ENCODE assay signal across 18 cellular contexts in genomic region chr5:56518820-56519219, GRCh38.
DNase-seq lines count a peak whose midpoint lies in the region; ATAC-seq and TF ChIP-seq lines count a peak whose summit lies in the region.
"Had no signal": no experiment of that assay in that cellular context is flagged by ENCODE, and none has a peak within 500 bp of the region (broad histone marks: within the 10 kb centered on the region; RNA-seq: fewer than 3 reads in every experiment).

No MANE protein-coding gene starts in this region.

- peak overlapping the region in 1 of 4 donors; percentile 10 for H3K4me3 Mint-ChIP-seq in CD4-positive, CD25-positive, alpha-beta regulatory T cell
- H3K4me3 Mint-ChIP-seq in nephron = no peak overlapping the region
- H3K4me3 Mint-ChIP-seq: CD8-positive, alpha-beta memory T cell; GM23338; HFFc6 had no signal

- no peak overlapping the region for H2AK5ac ChIP-seq in IMR-90 (ENCODE audit: low read depth, low read length)

- H2BK20ac ChIP-seq in IMR-90 (ENCODE audit: low read depth, low read length) = no peak overlapping the region

- H2BK5ac ChIP-seq in IMR-90 (ENCODE audit: low read depth, low read length, poor library complexity, severe bottlenecking) = no peak overlapping the region

- CTCF ChIA-PET in IMR-90 (lab: Yijun Ruan, JAX) = no interaction called here

- H2BK120ac ChIP-seq in IMR-90 (ENCODE audit: low read depth, low read length) = no peak overlapping the region

- no peak overlapping the region for H2AK9ac ChIP-seq in IMR-90 (replicated peaks; ENCODE audit: low read depth, low read length, poor library complexity)

- no peaks in the 10 kb centered on the region for H4K20me1 ChIP-seq in IMR-90 (ENCODE audit: insufficient read depth, low read length)

- no peaks in the 10 kb centered on the region for H3K79me1 ChIP-seq in IMR-90 (ENCODE audit: low read depth in 1 of 2, low read length in 2 of 2)

- H3K9me3 Mint-ChIP-seq in CD4-positive, CD25-positive, alpha-beta regulatory T cell = no peaks in the 10 kb centered on the region
- no peaks in the 10 kb centered on the region for H3K9me3 Mint-ChIP-seq in nephron
- H3K9me3 Mint-ChIP-seq: CD8-positive, alpha-beta memory T cell; GM23338; HFFc6 had no signal

- H3K36me3 Mint-ChIP-seq in CD4-positive, CD25-positive, alpha-beta regulatory T cell = no peaks in the 10 kb centered on the region
- H3K36me3 Mint-ChIP-seq in nephron (ENCODE audit: low read depth) = no peaks in the 10 kb centered on the region
- H3K36me3 Mint-ChIP-seq: CD8-positive, alpha-beta memory T cell had no signal

- no peak overlapping the region for H3K14ac ChIP-seq in IMR-90 (replicated peaks; ENCODE audit: low read depth, low read length)

- H3K18ac ChIP-seq in IMR-90 (ENCODE audit: low read depth, low read length) = no peak overlapping the region

- H3K36me3 ChIP-seq in CD4-positive, CD25-positive, alpha-beta regulatory T cell (ENCODE audit: control insufficient read depth, insufficient read depth, low read length) = no peaks in the 10 kb centered on the region
- no peaks in the 10 kb centered on the region for H3K36me3 ChIP-seq in IMR-90 (ENCODE audit: control insufficient read depth, insufficient read depth, low read length)

- no peak for DNase-seq in CD4-positive, CD25-positive, alpha-beta regulatory T cell
- DNase-seq in IMR-90 (no peak), mesenteric fat pad (ENCODE audit: low spot score) (no peak), DMS 273 treated with DMSO at 0.1 percent for 48 hours (lab: John Stamatoyannopoulos, UW) (no peak), NCI-H82 (lab: John Stamatoyannopoulos, UW) (no peak)
- DNase-seq: AML-193; CD8-positive, alpha-beta memory T cell; COR-L47; DMS153; DMS79; GDM1; HCEC 1CT; HFFc6 had no signal

- H3K4me1 Mint-ChIP-seq in CD4-positive, CD25-positive, alpha-beta regulatory T cell = peaks cover 8 to 28% (median 18%) of the 10 kb centered on the region in 4 donors
- peaks cover 61% of the 10 kb centered on the region for H3K4me1 Mint-ChIP-seq in nephron

- no peak overlapping the region for H3K27ac ChIP-seq in CD4-positive, CD25-positive, alpha-beta regulatory T cell (ENCODE audit: insufficient read depth, low read length, poor library complexity, severe bottlenecking)
- no peak overlapping the region for H3K27ac ChIP-seq in IMR-90 (ENCODE audit: insufficient read depth, low read length)
- H3K27ac ChIP-seq: HL-60 had no signal

- no peak overlapping the region for H4K5ac ChIP-seq in IMR-90 (ENCODE audit: low read depth, low read length)

- H3K23ac ChIP-seq in IMR-90 (ENCODE audit: low read depth, low read length) = no peak overlapping the region

- H2BK15ac ChIP-seq in IMR-90 (ENCODE audit: low read depth, low read length) = no peak overlapping the region

- H4K91ac ChIP-seq in IMR-90 (ENCODE audit: insufficient read depth, low read depth, low read length) = no peak overlapping the region

- no peaks in the 10 kb centered on the region for H3K27me3 ChIP-seq in CD4-positive, CD25-positive, alpha-beta regulatory T cell (ENCODE audit: control insufficient read depth, insufficient read depth, low read length)
- peaks cover 11% of the 10 kb centered on the region for H3K27me3 ChIP-seq in IMR-90 (ENCODE audit: control insufficient read depth, insufficient read depth, low read length)

- H3K4me1 ChIP-seq in CD4-positive, CD25-positive, alpha-beta regulatory T cell (ENCODE audit: control insufficient read depth, insufficient read depth, low read length, poor library complexity, severe bottlenecking) = peaks cover 15% of the 10 kb centered on the region
- H3K4me1 ChIP-seq in IMR-90 (ENCODE audit: control insufficient read depth, insufficient read depth, low read length) = peaks cover 7% of the 10 kb centered on the region; the same call in 1 of the 2 replicates

- no peak for ATAC-seq in CD4-positive, CD25-positive, alpha-beta regulatory T cell (ENCODE audit: low read depth in 2 of 2)
- ATAC-seq in IMR-90 (ENCODE audit: low read depth) (no peak), GM18868 (IDR thresholded peaks at IDR 0.05; ENCODE audit: unreplicated experiment) (no peak)
- ATAC-seq: GM23338, K562 had no signal

- WGBS in IMR-90 (ENCODE audit: extremely low coverage in 2 of 2, insufficient read length in 1 of 2), 2 experiments = 100% methylated on average over 2 of the region's 4 CpGs; no CpG with 5 or more reads in 1 of the 2 experiments

- no peak for TF ChIP-seq RAD21 in IMR-90 (IDR thresholded peaks at IDR 0.05; ENCODE audit: low read length)

- BruUV-seq in IMR-90 (replicated peaks; lab: Mats Ljungman, UMichigan) = no TSS peak

- no peak overlapping the region for H3K4me3 ChIP-seq in CD4-positive, CD25-positive, alpha-beta regulatory T cell (ENCODE audit: low read depth, low read length)
- no peak overlapping the region for H3K4me3 ChIP-seq in IMR-90 (ENCODE audit: insufficient read depth, low read depth, low read length)
- H3K4me3 ChIP-seq: GM23338, K562 had no signal

- H3K27me3 Mint-ChIP-seq in CD4-positive, CD25-positive, alpha-beta regulatory T cell = no peaks in the 10 kb centered on the region
- H3K27me3 Mint-ChIP-seq in nephron (ENCODE audit: low read depth) = peaks cover 10% of the 10 kb centered on the region

- H3K9me3 ChIP-seq in CD4-positive, CD25-positive, alpha-beta regulatory T cell (ENCODE audit: control insufficient read depth in 2 of 2, low read length in 2 of 2) = no peaks in the 10 kb centered on the region
- H3K9me3 ChIP-seq in IMR-90 (ENCODE audit: control insufficient read depth, insufficient read depth, low read length) = no peaks in the 10 kb centered on the region

- H4K8ac ChIP-seq in IMR-90 (ENCODE audit: low read depth in 2 of 2, low read length in 2 of 2) = no peak overlapping the region

- intact Hi-C loops in IMR-90 (cut with micrococcal nuclease) = no loop called here

- no peak overlapping the region for H3K56ac ChIP-seq in IMR-90 (ENCODE audit: extremely low read depth, insufficient read depth, low read length)

- H2AFZ ChIP-seq in IMR-90 (replicated peaks; ENCODE audit: low read length, poor library complexity) = peak overlapping the region; percentile 38
- H2AFZ ChIP-seq: GM23338 had no signal

- no peak for TF ChIP-seq POLR2A in IMR-90 (IDR thresholded peaks at IDR 0.05; ENCODE audit: low read depth, low read length)

- POLR2A ChIA-PET in IMR-90 (lab: Charles Lee; ENCODE audit: unreplicated experiment) = no interaction called here

- no peak for TF ChIP-seq CTCF in IMR-90 (conservative IDR thresholded peaks at IDR 0.05; ENCODE audit: low read depth, low read length)
- no peak for TF ChIP-seq CTCF in nephron (IDR thresholded peaks at IDR 0.05; ENCODE audit: unreplicated experiment in 3 of 3)

- H3K9ac ChIP-seq in IMR-90 (ENCODE audit: low read depth, low read length) = no peak overlapping the region

- H3K4ac ChIP-seq in IMR-90 (ENCODE audit: low read depth, low read length) = no peak overlapping the region

- no peaks in the 10 kb centered on the region; the same call in 1 of the 2 replicates for H3K9me1 ChIP-seq in IMR-90 (ENCODE audit: insufficient read depth, low read length)

- H3K4me2 ChIP-seq in IMR-90 (ENCODE audit: low read depth, low read length) = no peak overlapping the region
- H3K4me2 ChIP-seq: GM23338 had no signal

- in situ Hi-C loops in IMR-90 (cut with MboI; ENCODE audit: low sequenced_read_pairs) = no loop called here

- peak overlapping the region in 2 of 3 donors; percentile 72 to 73 for H3K27ac Mint-ChIP-seq in CD4-positive, CD25-positive, alpha-beta regulatory T cell
- H3K27ac Mint-ChIP-seq in nephron = peak overlapping the region; percentile 66 to 94 (median 91)
- H3K27ac Mint-ChIP-seq: CD8-positive, alpha-beta memory T cell; GM23338; HFFc6 had no signal

- dilution Hi-C loops in IMR-90 (cut with HindIII; ENCODE audit: low sequenced_read_pairs, unreplicated experiment) = no loop called here

TF ChIP-seq in IMR-90, 13 proteins besides CTCF, POLR2A, EP300 and RAD21:
- TF ChIP-seq RCOR1 (IDR thresholded peaks at IDR 0.05; ENCODE audit: insufficient replicate concordance, low read length) (no peak), ELK1 (IDR thresholded peaks at IDR 0.05; ENCODE audit: borderline replicate concordance, low read depth, low read length) (no peak), BHLHE40 (IDR thresholded peaks at IDR 0.05; ENCODE audit: low read depth, low read length) (no peak), MXI1 (IDR thresholded peaks at IDR 0.05; ENCODE audit: borderline replicate concordance, low read depth, low read length) (no peak), MAZ (IDR thresholded peaks at IDR 0.05; ENCODE audit: borderline replicate concordance, low read depth, low read length) (no peak), NFE2L2 (IDR thresholded peaks at IDR 0.05; ENCODE audit: low read depth, low read length) (no peak), FOS (IDR thresholded peaks at IDR 0.05; ENCODE audit: low read depth, low read length) (no peak), CEBPB (IDR thresholded peaks at IDR 0.05; ENCODE audit: low read depth, low read length) (no peak), RFX5 (IDR thresholded peaks at IDR 0.05; ENCODE audit: low read depth, low read length) (no peak), CHD1 (IDR thresholded peaks at IDR 0.05; ENCODE audit: low read depth, low read length) (no peak), MAFK (IDR thresholded peaks at IDR 0.05; ENCODE audit: low read depth, low read length) (no peak)
TF ChIP-seq in IMR-90: peak in this region for 0.
